Comparison of ENCODE assay signal across 23 cellular contexts in the genomic region with DNA sequence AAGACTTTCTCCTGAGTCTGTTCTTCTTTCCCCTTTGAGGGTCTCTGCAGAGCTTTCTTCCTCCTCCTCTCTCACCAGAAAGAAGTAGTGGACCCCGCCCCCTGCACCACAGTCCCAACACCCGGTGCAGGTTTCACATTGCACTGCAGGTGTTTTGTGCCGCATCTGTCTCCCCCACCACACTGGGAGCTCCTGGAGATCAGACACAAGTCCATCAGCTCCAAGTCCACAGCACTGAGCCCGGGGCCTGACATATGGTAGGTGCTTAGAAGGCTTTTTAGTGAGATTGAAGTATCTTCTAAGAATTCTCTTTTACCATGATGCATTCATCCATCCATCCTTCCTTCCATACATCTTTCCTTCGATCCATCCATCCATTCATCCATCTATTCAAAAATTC. TPM values are rescaled to one million over a fixed set of nuclear protein-coding genes. Genes with fewer than 3 reads are reported as not detected.
"Had no signal": no experiment of that assay in that cellular context is flagged by ENCODE, and none has a peak within 500 bp of the region (broad histone marks: within the 10 kb centered on the region; RNA-seq: fewer than 3 reads in every experiment).

No MANE protein-coding gene starts in this region.

- H3K9me3 ChIP-seq: heart left ventricle, ovary, right lobe of liver, spleen, thoracic aorta had no signal

- H3K9me3 Mint-ChIP-seq: activated naive CD4-positive, alpha-beta T cell treated with anti-CD3 and anti-CD28 coated beads for 36 hours; activated naive CD8-positive, alpha-beta T cell treated with anti-CD3 and anti-CD28 coated beads, Interleukin-2, amount 50 U/mL, for 24 hours; activated T-helper 2 cell treated with anti-CD3 and anti-CD28 coated beads, Interferon-gamma antibody, Interleukin-2, Interleukin-4, amounts not matched to agents 10 μg/mL and 5 μg/mL and 100 μg/mL, durations not matched to agents 14 hours and 24 hours and 36 hours; immature natural killer cell; natural killer cell treated with Interleukin-12 subunit alpha and Interleukin-12 subunit beta and Interleukin-15 and Interleukin-18, amount 100 ng/mL, for 72 hours; stimulated activated naive CD8-positive, alpha-beta T cell treated with anti-CD3 and anti-CD28 coated beads, Interleukin-15, amount 100 ng/mL, for 72 hours; T-helper 2 cell treated with Interferon-gamma antibody and Interleukin-4, amounts not matched to agents 5 μg/mL and 100 μg/mL, for 36 hours had no signal

- H3K27me3 Mint-ChIP-seq: activated naive CD8-positive, alpha-beta T cell treated with anti-CD3 and anti-CD28 coated beads, Interleukin-2, amount 50 U/mL, for 24 hours; stimulated activated naive CD8-positive, alpha-beta T cell treated with anti-CD3 and anti-CD28 coated beads, Interleukin-15, amount 100 ng/mL, for 72 hours had no signal

- ATAC-seq: activated naive CD8-positive, alpha-beta T cell treated with anti-CD3 and anti-CD28 coated beads, Interleukin-2, amount 50 U/mL, for 24 hours; heart left ventricle; natural killer cell treated with Interleukin-12 subunit alpha and Interleukin-12 subunit beta and Interleukin-15 and Interleukin-18, amount 100 ng/mL, for 72 hours; right lobe of liver; stimulated activated naive CD8-positive, alpha-beta T cell treated with anti-CD3 and anti-CD28 coated beads, Interleukin-15, amount 100 ng/mL, for 72 hours had no signal

- H3K27ac ChIP-seq: heart left ventricle, ovary, right lobe of liver, spleen, thoracic aorta had no signal

- H3K4me1 Mint-ChIP-seq: activated naive CD8-positive, alpha-beta T cell treated with anti-CD3 and anti-CD28 coated beads, Interleukin-2, amount 50 U/mL, for 24 hours; immature natural killer cell; stimulated activated naive CD8-positive, alpha-beta T cell treated with anti-CD3 and anti-CD28 coated beads, Interleukin-15, amount 100 ng/mL, for 72 hours had no signal

- H3K4me1 ChIP-seq: right lobe of liver had no signal

- H3K36me3 ChIP-seq: heart left ventricle, ovary, right lobe of liver, spleen, thoracic aorta had no signal

- H3K4me3 Mint-ChIP-seq: activated naive CD4-positive, alpha-beta T cell treated with anti-CD3 and anti-CD28 coated beads for 36 hours; activated naive CD8-positive, alpha-beta T cell treated with anti-CD3 and anti-CD28 coated beads, Interleukin-2, amount 50 U/mL, for 24 hours; immature natural killer cell; natural killer cell treated with Interleukin-12 subunit alpha and Interleukin-12 subunit beta and Interleukin-15 and Interleukin-18, amount 100 ng/mL, for 72 hours; stimulated activated naive CD8-positive, alpha-beta T cell treated with anti-CD3 and anti-CD28 coated beads, Interleukin-15, amount 100 ng/mL, for 72 hours; T-helper 2 cell treated with Interferon-gamma antibody and Interleukin-4, amounts not matched to agents 5 μg/mL and 100 μg/mL, for 36 hours had no signal

- H3K4me3 ChIP-seq: heart left ventricle, ovary, right lobe of liver, spleen, thoracic aorta had no signal

- H3K27me3 ChIP-seq: heart left ventricle, ovary, right lobe of liver, spleen had no signal

- DNase-seq: activated CD4-positive, alpha-beta T cell treated with anti-CD3 and anti-CD28 coated beads, Interleukin-2, amount 50 U/mL, for 48 hours; activated CD4-positive, CD25-positive, alpha-beta regulatory T cell treated with anti-CD3 and anti-CD28 coated beads, Interleukin-2, amount 50 U/mL, for 72 hours; activated naive CD4-positive, alpha-beta T cell treated with anti-CD3 and anti-CD28 coated beads for 36 hours; activated naive CD8-positive, alpha-beta T cell treated with anti-CD3 and anti-CD28 coated beads, Interleukin-2, amount 50 U/mL, for 24 hours; activated T-cell treated with anti-CD3 and anti-CD28 coated beads, Interleukin-2, amount 50 U/mL, for 1 hour; aorta; dermis blood vessel endothelial cell; immature natural killer cell; mesendoderm; ovary; right lobe of liver; spleen; stimulated activated naive CD8-positive, alpha-beta T cell treated with anti-CD3 and anti-CD28 coated beads, Interleukin-15, amount 100 ng/mL, for 72 hours had no signal

- H3K27ac Mint-ChIP-seq: activated naive CD4-positive, alpha-beta T cell treated with anti-CD3 and anti-CD28 coated beads for 36 hours; activated naive CD8-positive, alpha-beta T cell treated with anti-CD3 and anti-CD28 coated beads, Interleukin-2, amount 50 U/mL, for 24 hours; activated T-helper 2 cell treated with anti-CD3 and anti-CD28 coated beads, Interferon-gamma antibody, Interleukin-2, Interleukin-4, amounts not matched to agents 10 μg/mL and 5 μg/mL and 100 μg/mL, durations not matched to agents 14 hours and 24 hours and 36 hours; immature natural killer cell; natural killer cell treated with Interleukin-12 subunit alpha and Interleukin-12 subunit beta and Interleukin-15 and Interleukin-18, amount 100 ng/mL, for 72 hours; T-helper 2 cell treated with Interferon-gamma antibody and Interleukin-4, amounts not matched to agents 5 μg/mL and 100 μg/mL, for 36 hours had no signal

- H3K36me3 Mint-ChIP-seq: immature natural killer cell; natural killer cell treated with Interleukin-12 subunit alpha and Interleukin-12 subunit beta and Interleukin-15 and Interleukin-18, amount 100 ng/mL, for 72 hours had no signal

RNA-seq across cellular contexts. Expression of a gene that starts 9.8 kb away (rescaled TPM):
- total RNA-seq: activated naive CD4-positive, alpha-beta T cell treated with anti-CD3 and anti-CD28 coated beads for 36 hours; activated T-helper 2 cell treated with anti-CD3 and anti-CD28 coated beads, Interferon-gamma antibody, Interleukin-2, Interleukin-4, amounts not matched to agents 10 μg/mL and 5 μg/mL and 100 μg/mL, durations not matched to agents 14 hours and 24 hours and 36 hours; natural killer cell treated with Interleukin-12 subunit alpha and Interleukin-12 subunit beta and Interleukin-15 and Interleukin-18, amount 100 ng/mL, for 72 hours; pulmonary artery endothelial cell had no signal
- polyA plus RNA-seq: immature natural killer cell, liver had no signal

RNA-seq across cellular contexts. Expression of a gene that starts 19.2 kb away (rescaled TPM):
- total RNA-seq: activated naive CD4-positive, alpha-beta T cell treated with anti-CD3 and anti-CD28 coated beads for 36 hours; activated T-helper 2 cell treated with anti-CD3 and anti-CD28 coated beads, Interferon-gamma antibody, Interleukin-2, Interleukin-4, amounts not matched to agents 10 μg/mL and 5 μg/mL and 100 μg/mL, durations not matched to agents 14 hours and 24 hours and 36 hours; epithelial cell of proximal tubule; natural killer cell treated with Interleukin-12 subunit alpha and Interleukin-12 subunit beta and Interleukin-15 and Interleukin-18, amount 100 ng/mL, for 72 hours; pulmonary artery endothelial cell had no signal
- polyA plus RNA-seq: immature natural killer cell had no signal

RNA-seq across cellular contexts. Expression of a gene that starts 43.4 kb away (rescaled TPM):
- total RNA-seq: activated naive CD4-positive, alpha-beta T cell treated with anti-CD3 and anti-CD28 coated beads for 36 hours; activated T-helper 2 cell treated with anti-CD3 and anti-CD28 coated beads, Interferon-gamma antibody, Interleukin-2, Interleukin-4, amounts not matched to agents 10 μg/mL and 5 μg/mL and 100 μg/mL, durations not matched to agents 14 hours and 24 hours and 36 hours; aorta; bronchial epithelial cell; chondrocyte; dermis blood vessel endothelial cell; heart left ventricle; liver; natural killer cell treated with Interleukin-12 subunit alpha and Interleukin-12 subunit beta and Interleukin-15 and Interleukin-18, amount 100 ng/mL, for 72 hours; pulmonary artery endothelial cell; right lobe of liver; spleen; thoracic aorta had no signal
- polyA plus RNA-seq: aorta, immature natural killer cell, liver had no signal
